ENCODE assay signal across 9 cellular contexts in the genomic region with DNA sequence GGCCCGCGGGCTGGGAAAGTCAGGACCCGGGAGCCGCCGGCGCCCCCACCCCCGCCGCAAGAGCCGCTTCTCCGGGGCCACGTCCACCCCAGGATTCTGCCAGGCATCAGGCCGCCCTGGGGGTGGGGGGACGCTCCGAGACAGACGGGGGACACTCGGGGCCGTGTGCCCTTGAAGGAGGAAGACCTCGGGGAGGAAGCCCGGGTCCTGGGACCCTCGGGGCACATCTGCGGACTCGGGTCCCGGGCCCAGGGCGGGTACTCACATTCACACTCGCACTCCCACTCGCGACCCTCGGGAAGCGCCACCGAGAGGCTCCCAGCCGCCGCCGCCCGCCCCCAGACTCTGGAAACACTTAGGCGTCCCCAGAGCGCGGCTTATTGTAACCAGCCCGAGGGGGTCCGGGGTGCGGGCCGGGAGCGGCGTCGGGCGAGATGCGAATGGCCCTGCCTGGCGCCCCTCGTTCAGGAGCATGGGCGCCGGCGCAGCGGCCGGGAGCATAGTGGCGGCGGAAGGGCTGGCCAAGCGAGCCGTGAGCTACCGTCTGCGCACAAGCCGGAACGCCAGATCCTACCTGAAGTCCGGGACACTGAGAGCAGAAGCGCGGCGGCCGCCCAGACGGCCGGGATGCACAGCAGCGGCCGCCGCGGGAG. TPM values are rescaled to one million over a fixed set of nuclear protein-coding genes. Genes with fewer than 3 reads are reported as not detected.
DNase-seq lines count a peak whose midpoint lies in the region; ATAC-seq lines count a peak whose summit lies in the region.
"Had no signal": no experiment of that assay in that cellular context is flagged by ENCODE, and none has a peak within 500 bp of the region (broad histone marks: within the 10 kb centered on the region; RNA-seq: fewer than 3 reads in every experiment).

No MANE protein-coding gene starts in this region.

- no peaks in the 10 kb centered on the region for H3K36me3 ChIP-seq in iPS DF 6.9 (ENCODE audit: control insufficient read depth, insufficient read depth, low read length)

- H3K27ac Mint-ChIP-seq in activated CD8-positive, alpha-beta T cell treated with anti-CD3 and anti-CD28 coated beads, Interleukin-2, amount 10 ng/mL, durations not matched to agents 7 days and 5 days, result no peak overlapping the region
- H3K27ac Mint-ChIP-seq in stimulated activated naive CD8-positive, alpha-beta T cell treated with anti-CD3 and anti-CD28 coated beads, Interleukin-15, amount 100 ng/mL, for 72 hours, result no peak overlapping the region
- H3K27ac Mint-ChIP-seq: activated naive CD4-positive, alpha-beta T cell treated with anti-CD3 and anti-CD28 coated beads, Interleukin-2, amount 10 ng/mL, durations not matched to agents 7 days and 5 days had no signal

- CTCF ChIA-PET in activated CD8-positive, alpha-beta T cell treated with anti-CD3 and anti-CD28 coated beads, Interleukin-2, amount 10 ng/mL, durations not matched to agents 7 days and 5 days (lab: Charles Lee), result interaction anchor here (0.7 to 2.4 kb wide), 8 partner anchors 14 to 1035 kb away, joined by 3 to 12 read pairs (median 4); no protein-coding TSS in a partner anchor

- peaks cover 7% of the 10 kb centered on the region for H3K4me1 Mint-ChIP-seq in activated CD8-positive, alpha-beta T cell treated with anti-CD3 and anti-CD28 coated beads, Interleukin-2, amount 10 ng/mL, durations not matched to agents 7 days and 5 days (ENCODE audit: low read depth)
- peaks cover 13% of the 10 kb centered on the region for H3K4me1 Mint-ChIP-seq in stimulated activated naive CD8-positive, alpha-beta T cell treated with anti-CD3 and anti-CD28 coated beads, Interleukin-15, amount 100 ng/mL, for 72 hours

- no peaks in the 10 kb centered on the region; the same call in 1 of the 2 replicates for H3K4me1 ChIP-seq in iPS DF 6.9 (ENCODE audit: control insufficient read depth, insufficient read depth, low read length)

- DNase-seq in NCI-H1092 treated with DMSO at 0.1 percent for 48 hours (lab: John Stamatoyannopoulos, UW), result peak; percentile 37
- DNase-seq in NCI-H1092 (lab: John Stamatoyannopoulos, UW), result no peak
- no peak for DNase-seq in activated CD8-positive, alpha-beta T cell treated with anti-CD3 and anti-CD28 coated beads, Interleukin-2, amount 10 ng/mL, durations not matched to agents 7 days and 5 days
- no peak for DNase-seq in iPS DF 6.9 (ENCODE audit: low read depth, low spot score)
- no peak for DNase-seq in stimulated activated naive CD8-positive, alpha-beta T cell treated with anti-CD3 and anti-CD28 coated beads, Interleukin-15, amount 100 ng/mL, for 72 hours
- no peak for DNase-seq in stimulated activated CD4-positive, alpha-beta T cell treated with anti-CD3 and anti-CD28 coated beads, Interleukin-12 subunit alpha, Interleukin-12 subunit beta, amount 100 ng/mL, for 4 hours
- DNase-seq in ecto neural progenitor cell (ENCODE audit: low spot score), result no peak

- H3K27me3 ChIP-seq in iPS DF 6.9 (ENCODE audit: control insufficient read depth, insufficient read depth, low read length), result peaks cover 10% of the 10 kb centered on the region; the same call in 1 of the 2 replicates

- peaks cover 2% of the 10 kb centered on the region for H3K36me3 Mint-ChIP-seq in activated CD8-positive, alpha-beta T cell treated with anti-CD3 and anti-CD28 coated beads, Interleukin-2, amount 10 ng/mL, durations not matched to agents 7 days and 5 days (ENCODE audit: low read depth)
- H3K36me3 Mint-ChIP-seq: activated naive CD4-positive, alpha-beta T cell treated with anti-CD3 and anti-CD28 coated beads, Interleukin-2, amount 10 ng/mL, durations not matched to agents 7 days and 5 days had no signal

- H3K9me3 ChIP-seq in iPS DF 6.9 (ENCODE audit: control insufficient read depth, insufficient read depth, low read length), result no peaks in the 10 kb centered on the region

- H3K4me3 Mint-ChIP-seq in activated CD8-positive, alpha-beta T cell treated with anti-CD3 and anti-CD28 coated beads, Interleukin-2, amount 10 ng/mL, durations not matched to agents 7 days and 5 days, result no peak overlapping the region
- peak overlapping the region; percentile 19 to 53 for H3K4me3 Mint-ChIP-seq in stimulated activated naive CD8-positive, alpha-beta T cell treated with anti-CD3 and anti-CD28 coated beads, Interleukin-15, amount 100 ng/mL, for 72 hours

- no peaks in the 10 kb centered on the region for H3K9me3 Mint-ChIP-seq in activated CD8-positive, alpha-beta T cell treated with anti-CD3 and anti-CD28 coated beads, Interleukin-2, amount 10 ng/mL, durations not matched to agents 7 days and 5 days (ENCODE audit: insufficient read depth)
- no peaks in the 10 kb centered on the region for H3K9me3 Mint-ChIP-seq in stimulated activated naive CD8-positive, alpha-beta T cell treated with anti-CD3 and anti-CD28 coated beads, Interleukin-15, amount 100 ng/mL, for 72 hours
- H3K9me3 Mint-ChIP-seq: activated naive CD4-positive, alpha-beta T cell treated with anti-CD3 and anti-CD28 coated beads, Interleukin-2, amount 10 ng/mL, durations not matched to agents 7 days and 5 days had no signal

- peak; percentile 7 for ATAC-seq in activated CD8-positive, alpha-beta T cell treated with anti-CD3 and anti-CD28 coated beads, Interleukin-2, amount 10 ng/mL, durations not matched to agents 7 days and 5 days
- ATAC-seq in stimulated activated naive CD8-positive, alpha-beta T cell treated with anti-CD3 and anti-CD28 coated beads, Interleukin-15, amount 100 ng/mL, for 72 hours, result peak; percentile 19
- ATAC-seq in HG02852 (IDR thresholded peaks at IDR 0.05; ENCODE audit: unreplicated experiment), result no peak

- H3K27me3 Mint-ChIP-seq in activated CD8-positive, alpha-beta T cell treated with anti-CD3 and anti-CD28 coated beads, Interleukin-2, amount 10 ng/mL, durations not matched to agents 7 days and 5 days (ENCODE audit: low read depth), result peaks cover 63% of the 10 kb centered on the region
- peaks cover 93% of the 10 kb centered on the region for H3K27me3 Mint-ChIP-seq in stimulated activated naive CD8-positive, alpha-beta T cell treated with anti-CD3 and anti-CD28 coated beads, Interleukin-15, amount 100 ng/mL, for 72 hours

- H3K27ac ChIP-seq in iPS DF 6.9 (ENCODE audit: low read length), result no peak overlapping the region

- WGBS in iPS DF 6.9 (ENCODE audit: insufficient coverage, insufficient read length), result no CpG with 5 or more reads among the region's 72 CpGs

- POLR2A ChIA-PET in activated CD8-positive, alpha-beta T cell treated with anti-CD3 and anti-CD28 coated beads, Interleukin-2, amount 10 ng/mL, durations not matched to agents 7 days and 5 days (lab: Charles Lee), result no interaction called here

- peak overlapping the region; percentile 43; the same call in 1 of the 2 replicates for H3K4me3 ChIP-seq in iPS DF 6.9 (ENCODE audit: low read length)

RNA-seq across cellular contexts. Expression of gene ROR2, which starts 0.6 kb away (rescaled TPM):
- under 1 TPM; 0.05 TPM for total RNA-seq in activated CD8-positive, alpha-beta T cell treated with anti-CD3 and anti-CD28 coated beads, Interleukin-2, amount 10 ng/mL, durations not matched to agents 7 days and 5 days
